Comparison of ENCODE assay signal across 11 cellular contexts in genomic region chr6:97113170-97113569, GRCh38.
"Had no signal": no experiment of that assay in that cellular context is flagged by ENCODE, and none has a peak within 500 bp of the region (broad histone marks: within the 10 kb centered on the region; RNA-seq: fewer than 3 reads in every experiment).

No MANE protein-coding gene starts in this region.

- H3K4me3 Mint-ChIP-seq: central memory CD8-positive, alpha-beta T cell; naive B cell had no signal

- DNase-seq: activated CD4-positive, CD25-positive, alpha-beta regulatory T cell; activated effector memory CD4-positive, alpha-beta T cell treated with anti-CD3 and anti-CD28 coated beads, Interleukin-2, amount 50 U/mL, for 16 hours; colonic mucosa; foreskin keratinocyte; mesenchymal stem cell; mucosa of descending colon; naive B cell; T-helper 9 cell; testis; upper lobe of left lung had no signal

- ATAC-seq: foreskin keratinocyte, mucosa of descending colon had no signal

- H3K27me3 Mint-ChIP-seq: central memory CD8-positive, alpha-beta T cell had no signal

- H3K27ac Mint-ChIP-seq: naive B cell had no signal

- H3K4me1 Mint-ChIP-seq: central memory CD8-positive, alpha-beta T cell; naive B cell had no signal

- H3K9me3 Mint-ChIP-seq: central memory CD8-positive, alpha-beta T cell had no signal
